ENCODE assay signal across 14 cellular contexts in genomic region chr11:114261791-114262190, GRCh38. TPM values are rescaled to one million over a fixed set of nuclear protein-coding genes. Genes with fewer than 3 reads are reported as not detected.
"Had no signal": no experiment of that assay in that cellular context is flagged by ENCODE, and none has a peak within 500 bp of the region (broad histone marks: within the 10 kb centered on the region; RNA-seq: fewer than 3 reads in every experiment).

No MANE protein-coding gene starts in this region.

- H3K9me3 Mint-ChIP-seq: endodermal cell; immature natural killer cell; naive B cell; natural killer cell treated with Interleukin-12 subunit alpha and Interleukin-12 subunit beta and Interleukin-15 and Interleukin-18, amount 100 ng/mL, for 72 hours; neural progenitor cell; stimulated activated naive CD8-positive, alpha-beta T cell treated with anti-CD3 and anti-CD28 coated beads, Interleukin-15, amount 100 ng/mL, for 72 hours had no signal

- H3K9me3 ChIP-seq: left ventricle myocardium inferior, lower lobe of right lung, mucosa of descending colon, suprapubic skin had no signal

- H3K36me3 Mint-ChIP-seq: immature natural killer cell; natural killer cell treated with Interleukin-12 subunit alpha and Interleukin-12 subunit beta and Interleukin-15 and Interleukin-18, amount 100 ng/mL, for 72 hours; neural progenitor cell had no signal

- H3K27me3 ChIP-seq: dorsolateral prefrontal cortex, neural progenitor cell, suprapubic skin had no signal

- H3K27ac Mint-ChIP-seq: endodermal cell; immature natural killer cell; natural killer cell treated with Interleukin-12 subunit alpha and Interleukin-12 subunit beta and Interleukin-15 and Interleukin-18, amount 100 ng/mL, for 72 hours; neural progenitor cell; stimulated activated naive CD8-positive, alpha-beta T cell treated with anti-CD3 and anti-CD28 coated beads, Interleukin-15, amount 100 ng/mL, for 72 hours had no signal

- H3K27me3 Mint-ChIP-seq: natural killer cell treated with Interleukin-12 subunit alpha and Interleukin-12 subunit beta and Interleukin-15 and Interleukin-18, amount 100 ng/mL, for 72 hours; stimulated activated naive CD8-positive, alpha-beta T cell treated with anti-CD3 and anti-CD28 coated beads, Interleukin-15, amount 100 ng/mL, for 72 hours had no signal

- DNase-seq: islet precursor cell had no signal

- H3K4me1 Mint-ChIP-seq: stimulated activated naive CD8-positive, alpha-beta T cell treated with anti-CD3 and anti-CD28 coated beads, Interleukin-15, amount 100 ng/mL, for 72 hours had no signal

- H3K4me3 Mint-ChIP-seq: endodermal cell; immature natural killer cell; natural killer cell treated with Interleukin-12 subunit alpha and Interleukin-12 subunit beta and Interleukin-15 and Interleukin-18, amount 100 ng/mL, for 72 hours; neural progenitor cell; stimulated activated naive CD8-positive, alpha-beta T cell treated with anti-CD3 and anti-CD28 coated beads, Interleukin-15, amount 100 ng/mL, for 72 hours had no signal

- H3K4me3 ChIP-seq: lower lobe of right lung, mucosa of descending colon, neural progenitor cell, smooth muscle cell, suprapubic skin had no signal

- H3K27ac ChIP-seq: epithelial cell of prostate, left ventricle myocardium inferior, lower lobe of right lung, neural progenitor cell, suprapubic skin had no signal

- H3K36me3 ChIP-seq: left ventricle myocardium inferior, neural progenitor cell, suprapubic skin had no signal

RNA-seq across cellular contexts. Expression of gene NNMT, which starts 34.4 kb away (rescaled TPM):
- total RNA-seq: endodermal cell; natural killer cell treated with Interleukin-12 subunit alpha and Interleukin-12 subunit beta and Interleukin-15 and Interleukin-18, amount 100 ng/mL, for 72 hours had no signal
